16 cellular contexts compared by ENCODE assay signal in the genomic region with DNA sequence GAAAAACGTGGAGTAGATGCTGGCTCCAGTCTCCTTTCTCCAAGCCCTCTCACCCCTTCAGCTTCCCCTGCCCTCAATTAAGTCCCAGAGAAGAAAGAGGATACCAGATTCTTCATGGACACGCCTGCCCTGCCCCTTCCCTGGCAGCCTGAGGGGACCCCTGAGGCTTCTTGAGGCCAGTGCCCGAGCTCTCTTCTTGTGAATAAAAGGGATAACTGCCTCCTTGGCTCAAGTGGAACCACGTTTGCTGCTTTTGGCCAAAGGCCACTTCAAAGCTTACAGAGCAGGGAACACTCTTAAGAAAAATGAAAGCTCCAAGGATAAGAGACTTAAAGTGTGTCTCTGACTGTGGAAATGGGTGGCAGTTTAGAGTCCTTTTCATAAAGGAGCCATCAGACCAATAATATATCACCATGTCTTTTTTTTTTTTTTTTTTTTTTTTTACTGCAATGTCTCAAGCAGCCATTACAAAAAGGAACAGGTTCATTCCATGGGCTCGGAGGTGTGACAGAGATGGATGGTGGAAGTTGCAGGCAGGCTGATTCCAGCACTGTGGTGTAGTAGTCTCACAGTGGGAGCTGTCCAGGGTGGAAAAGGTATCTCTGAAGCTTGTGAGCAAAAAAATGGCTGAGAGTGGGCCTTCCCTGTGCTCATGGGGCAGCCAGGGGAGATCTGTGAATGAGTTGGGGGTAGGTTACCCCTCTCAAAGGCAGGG.
DNase-seq lines count a peak whose midpoint lies in the region; ATAC-seq lines count a peak whose summit lies in the region.
"Had no signal": no experiment of that assay in that cellular context is flagged by ENCODE, and none has a peak within 500 bp of the region (broad histone marks: within the 10 kb centered on the region; RNA-seq: fewer than 3 reads in every experiment).

No MANE protein-coding gene starts in this region.

- DNase-seq in DMS79 treated with DMSO at 0.1 percent for 48 hours (lab: John Stamatoyannopoulos, UW) (peak; percentile 90), NCI-H187 (lab: John Stamatoyannopoulos, UW) (peak; percentile 30 to 36), dermis blood vessel endothelial cell (peak; percentile 17), myocyte (ENCODE audit: low read depth) (peak; percentile 45), SW 1271 (lab: John Stamatoyannopoulos, UW) (no peak), substantia nigra (lab: John Stamatoyannopoulos, UW) (no peak), inferior parietal cortex (ENCODE audit: extremely low spot score) (no peak)
- DNase-seq: activated CD4-positive, alpha-beta T cell treated with anti-CD3 and anti-CD28 coated beads, Interleukin-2, amount 10 ng/mL, durations not matched to agents 24 days and 14 days; GOT3; mesendoderm; NCI-H2081; SHP77; T-helper 9 cell had no signal

- no peak overlapping the region for H3K27ac ChIP-seq in substantia nigra (ENCODE audit: low read depth, low read length, poor library complexity, severe bottlenecking)
- H3K27ac ChIP-seq: BLaER1, HL-60 had no signal

- no peak for ATAC-seq in HG02759 (IDR thresholded peaks at IDR 0.05; ENCODE audit: unreplicated experiment)

Comparison
In these comparisons a context has a peak if more than half of its experiments do, and no peak if none do; other contexts are left out.
1. DNase-seq: peak in DMS79 treated with DMSO at 0.1 percent for 48 hours (single experiment), NCI-H187 (2 of 2), dermis blood vessel endothelial cell (single experiment) and myocyte (single experiment); none in SW 1271 (0 of 2), substantia nigra (0 of 49) and inferior parietal cortex (single experiment).